Comparison of ENCODE assay signal across 36 cellular contexts in genomic region chr6:1715336-1715735, GRCh38.
"Had no signal": no experiment of that assay in that cellular context is flagged by ENCODE, and none has a peak within 500 bp of the region (broad histone marks: within the 10 kb centered on the region; RNA-seq: fewer than 3 reads in every experiment).

No MANE protein-coding gene starts in this region.

- H3K4me1 ChIP-seq: adrenal gland, body of pancreas, breast epithelium had no signal

- H3K36me3 ChIP-seq: adrenal gland, brain microvascular endothelial cell, breast epithelium, WERI-Rb-1 had no signal

- H3K4me3 Mint-ChIP-seq: activated CD4-positive, alpha-beta memory T cell treated with anti-CD3 and anti-CD28 coated beads for 36 hours; activated CD4-positive, alpha-beta T cell treated with anti-CD3 and anti-CD28 coated beads for 36 hours; activated CD8-positive, alpha-beta T cell treated with anti-CD3 and anti-CD28 coated beads for 36 hours; activated naive CD4-positive, alpha-beta T cell treated with anti-CD3 and anti-CD28 coated beads for 36 hours; activated naive CD8-positive, alpha-beta T cell treated with anti-CD3 and anti-CD28 coated beads for 36 hours; activated T-cell treated with anti-CD3 and anti-CD28 coated beads, Interleukin-2, amount 50 U/mL, for 4 hours; activated T-cell treated with anti-CD3 and anti-CD28 coated beads, Interleukin-2, amount 50 U/mL, for 72 hours; activated T-helper 1 cell treated with anti-CD3 and anti-CD28 coated beads, Interleukin-12 subunit alpha, Interleukin-12 subunit beta, Interleukin-2, Interleukin-4 antibody, amounts not matched to agents 30 ng/mL and 10 ng/mL and 1 ng/mL, durations not matched to agents 14 hours and 24 hours and 36 hours; activated T-helper 17 cell treated with anti-CD3 and anti-CD28 coated beads, Interleukin-2, amount 50 U/mL, for 72 hours; T-helper 1 cell treated with Interleukin-12 subunit alpha and Interleukin-12 subunit beta and Interleukin-4 antibody, amounts not matched to agents 30 μg/mL and 1 μg/mL, for 36 hours; T-helper 2 cell treated with Interferon-gamma antibody and Interleukin-4, amounts not matched to agents 5 μg/mL and 100 μg/mL, for 36 hours; WTC11 had no signal

- H3K9me3 ChIP-seq: adrenal gland, body of pancreas, breast epithelium had no signal

- H3K27me3 ChIP-seq: adrenal gland, body of pancreas, brain microvascular endothelial cell, breast epithelium had no signal

- H3K9me3 Mint-ChIP-seq: activated CD4-positive, alpha-beta memory T cell treated with anti-CD3 and anti-CD28 coated beads for 36 hours; activated CD8-positive, alpha-beta T cell treated with anti-CD3 and anti-CD28 coated beads for 36 hours; activated naive CD4-positive, alpha-beta T cell treated with anti-CD3 and anti-CD28 coated beads for 36 hours; activated naive CD4-positive, alpha-beta T cell treated with anti-CD3 and anti-CD28 coated beads, Interleukin-2, amount 50 U/mL, for 72 hours; activated naive CD8-positive, alpha-beta T cell treated with anti-CD3 and anti-CD28 coated beads for 36 hours; activated T-cell treated with anti-CD3 and anti-CD28 coated beads, Interleukin-2, amount 50 U/mL, for 4 hours; activated T-cell treated with anti-CD3 and anti-CD28 coated beads, Interleukin-2, amount 50 U/mL, for 72 hours; activated T-helper 1 cell treated with anti-CD3 and anti-CD28 coated beads, Interleukin-12 subunit alpha, Interleukin-12 subunit beta, Interleukin-2, Interleukin-4 antibody, amounts not matched to agents 30 ng/mL and 10 ng/mL and 1 ng/mL, durations not matched to agents 14 hours and 24 hours and 36 hours; activated T-helper 17 cell treated with anti-CD3 and anti-CD28 coated beads, Interleukin-2, amount 50 U/mL, for 72 hours; T-helper 1 cell treated with Interleukin-12 subunit alpha and Interleukin-12 subunit beta and Interleukin-4 antibody, amounts not matched to agents 30 μg/mL and 1 μg/mL, for 36 hours; T-helper 2 cell treated with Interferon-gamma antibody and Interleukin-4, amounts not matched to agents 5 μg/mL and 100 μg/mL, for 36 hours; WTC11 had no signal

- H3K36me3 Mint-ChIP-seq: WTC11 had no signal

- DNase-seq: activated CD4-positive, alpha-beta memory T cell treated with anti-CD3 and anti-CD28 coated beads for 36 hours; activated CD4-positive, alpha-beta T cell treated with anti-CD3 and anti-CD28 coated beads for 1 hour; activated CD4-positive, alpha-beta T cell treated with anti-CD3 and anti-CD28 coated beads for 36 hours; activated CD4-positive, alpha-beta T cell treated with anti-CD3 and anti-CD28 coated beads for 48 hours; activated CD4-positive, alpha-beta T cell treated with anti-CD3 and anti-CD28 coated beads, Interleukin-2, amount 50 U/mL, for 1 hour; activated CD4-positive, alpha-beta T cell treated with anti-CD3 and anti-CD28 coated beads, Interleukin-2, amount 50 U/mL, for 4 hours; activated CD4-positive, CD25-positive, alpha-beta regulatory T cell; activated CD8-positive, alpha-beta memory T cell treated with anti-CD3 and anti-CD28 coated beads, Interleukin-2, amount 50 U/mL, for 4 hours; activated CD8-positive, alpha-beta T cell treated with anti-CD3 and anti-CD28 coated beads for 36 hours; activated effector memory CD4-positive, alpha-beta T cell treated with anti-CD3 and anti-CD28 coated beads, Interleukin-2, amount 50 U/mL, for 16 hours; activated gamma-delta T cell treated with Interleukin-2 at 50 U/mL for 16 hours; activated naive CD4-positive, alpha-beta T cell; activated naive CD4-positive, alpha-beta T cell treated with anti-CD3 and anti-CD28 coated beads for 36 hours; activated naive CD4-positive, alpha-beta T cell treated with anti-CD3 and anti-CD28 coated beads, Interleukin-2, amount 50 U/mL, for 16 hours; activated naive CD8-positive, alpha-beta T cell treated with anti-CD3 and anti-CD28 coated beads for 36 hours; activated T-cell treated with anti-CD3 and anti-CD28 coated beads for 4 hours; activated T-cell treated with anti-CD3 and anti-CD28 coated beads, Interleukin-2, amount 50 U/mL, for 1 hour; activated T-cell treated with anti-CD3 and anti-CD28 coated beads, Interleukin-2, amount 50 U/mL, for 4 hours; activated T-cell treated with anti-CD3 and anti-CD28 coated beads, Interleukin-2, amount 50 U/mL, for 72 hours; adrenal gland; amniotic stem cell; aorta; body of pancreas; brain microvascular endothelial cell; central memory CD4-positive, alpha-beta T cell; T-helper 1 cell; T-helper 2 cell; T-helper 9 cell; WERI-Rb-1 had no signal

- H3K27ac Mint-ChIP-seq: activated CD4-positive, alpha-beta memory T cell treated with anti-CD3 and anti-CD28 coated beads for 36 hours; activated CD4-positive, alpha-beta T cell treated with anti-CD3 and anti-CD28 coated beads for 36 hours; activated CD8-positive, alpha-beta T cell treated with anti-CD3 and anti-CD28 coated beads for 36 hours; activated naive CD4-positive, alpha-beta T cell treated with anti-CD3 and anti-CD28 coated beads for 36 hours; activated naive CD4-positive, alpha-beta T cell treated with anti-CD3 and anti-CD28 coated beads, Interleukin-2, amount 50 U/mL, for 72 hours; activated naive CD8-positive, alpha-beta T cell treated with anti-CD3 and anti-CD28 coated beads for 36 hours; activated T-cell treated with anti-CD3 and anti-CD28 coated beads, Interleukin-2, amount 50 U/mL, for 72 hours; activated T-helper 1 cell treated with anti-CD3 and anti-CD28 coated beads, Interleukin-12 subunit alpha, Interleukin-12 subunit beta, Interleukin-2, Interleukin-4 antibody, amounts not matched to agents 30 ng/mL and 10 ng/mL and 1 ng/mL, durations not matched to agents 14 hours and 24 hours and 36 hours; activated T-helper 17 cell treated with anti-CD3 and anti-CD28 coated beads, Interleukin-2, amount 50 U/mL, for 72 hours; T-helper 1 cell treated with Interleukin-12 subunit alpha and Interleukin-12 subunit beta and Interleukin-4 antibody, amounts not matched to agents 30 μg/mL and 1 μg/mL, for 36 hours; T-helper 2 cell treated with Interferon-gamma antibody and Interleukin-4, amounts not matched to agents 5 μg/mL and 100 μg/mL, for 36 hours; WTC11 had no signal

- H3K4me1 Mint-ChIP-seq: activated CD4-positive, alpha-beta T cell treated with anti-CD3 and anti-CD28 coated beads for 36 hours; activated naive CD8-positive, alpha-beta T cell treated with anti-CD3 and anti-CD28 coated beads for 36 hours; activated T-helper 17 cell treated with anti-CD3 and anti-CD28 coated beads, Interleukin-2, amount 50 U/mL, for 72 hours had no signal

- H3K27me3 Mint-ChIP-seq: activated CD4-positive, alpha-beta memory T cell treated with anti-CD3 and anti-CD28 coated beads for 36 hours; activated CD4-positive, alpha-beta T cell treated with anti-CD3 and anti-CD28 coated beads for 36 hours; activated CD8-positive, alpha-beta T cell treated with anti-CD3 and anti-CD28 coated beads for 36 hours; activated naive CD8-positive, alpha-beta T cell treated with anti-CD3 and anti-CD28 coated beads for 36 hours; activated T-helper 17 cell treated with anti-CD3 and anti-CD28 coated beads, Interleukin-2, amount 50 U/mL, for 72 hours had no signal

- H3K27ac ChIP-seq: adrenal gland, body of pancreas, brain microvascular endothelial cell, breast epithelium, WERI-Rb-1 had no signal

- H3K4me3 ChIP-seq: adrenal gland, body of pancreas, breast epithelium had no signal
